ENCODE assay signal across 19 cellular contexts in the genomic region with DNA sequence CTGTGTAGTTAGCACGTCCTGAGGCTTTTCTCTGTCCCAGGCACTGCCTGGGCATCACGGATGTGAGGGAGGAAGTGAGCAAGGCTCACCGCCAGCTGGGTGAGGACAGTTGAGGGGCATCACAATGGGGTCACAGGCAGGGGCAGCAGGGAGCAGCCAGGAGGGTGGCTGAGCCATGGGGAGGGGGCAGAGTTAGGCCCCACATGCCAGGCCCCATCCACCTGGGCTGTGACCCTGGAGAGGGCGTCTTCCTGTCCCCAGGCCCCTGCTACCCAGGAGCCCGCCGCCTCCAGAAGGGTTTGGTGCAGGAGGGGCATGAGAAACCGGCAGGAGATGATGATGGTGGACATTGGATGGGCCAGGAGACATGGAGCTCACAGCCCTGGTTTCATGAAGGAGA. TPM values are rescaled to one million over a fixed set of nuclear protein-coding genes. Genes with fewer than 3 reads are reported as not detected.
DNase-seq lines count a peak whose midpoint lies in the region; ATAC-seq and TF ChIP-seq lines count a peak whose summit lies in the region.
"Had no signal": no experiment of that assay in that cellular context is flagged by ENCODE, and none has a peak within 500 bp of the region (broad histone marks: within the 10 kb centered on the region; RNA-seq: fewer than 3 reads in every experiment).

No MANE protein-coding gene starts in this region.

- WGBS in spleen, 5 donors = 55 to 83% (median 64%) methylated on average over 5 to 7 of the region's 7 CpGs
- 63 to 69% methylated on average over 7 of the region's 7 CpGs for WGBS in aorta, 2 donors

- intact Hi-C loops in left ventricle myocardium superior (cut with micrococcal nuclease) (no loop called here), Right ventricle myocardium superior (cut with DNase I) (no loop called here), spleen (cut with DNase I; ENCODE audit: low total_unique reads) (no loop called here), aorta (cut with DNase I) (loop anchor here in 1 of 2 donors (5.0 kb wide), 1 partner anchor 104 kb away; no protein-coding TSS in a partner anchor)

- peaks cover 22% of the 10 kb centered on the region for H3K4me1 Mint-ChIP-seq in glutamatergic neuron (ENCODE audit: low read depth, unreplicated experiment)
- H3K4me1 Mint-ChIP-seq: CD14-positive monocyte had no signal

- no peak for TF ChIP-seq CTCF in glutamatergic neuron (IDR thresholded peaks at IDR 0.05; ENCODE audit: partially characterized antibody, unreplicated experiment)
- no peak for TF ChIP-seq CTCF in spleen (IDR thresholded peaks at IDR 0.05 in 8 of 11, conservative IDR thresholded peaks at IDR 0.05 in 3 of 11)

- H3K4me1 ChIP-seq in spleen (no peaks in the 10 kb centered on the region), aorta (ENCODE audit: control insufficient read depth in 1 of 2, insufficient read depth in 2 of 2, low read length in 2 of 2) (no peaks in the 10 kb centered on the region)
- H3K4me1 ChIP-seq: Peyer's patch had no signal

- no peak for ATAC-seq in left ventricle myocardium superior
- no peak for ATAC-seq in Right ventricle myocardium superior (ENCODE audit: poor library complexity)
- ATAC-seq in aorta (ENCODE audit: low FRiP score) = no peak

- peaks cover 0 to 27% (median 2%) of the 10 kb centered on the region in 6 donors for H3K36me3 ChIP-seq in spleen
- no peaks in the 10 kb centered on the region for H3K36me3 ChIP-seq in aorta (ENCODE audit: control insufficient read depth in 1 of 2, insufficient read depth in 2 of 2, low read length in 1 of 2)
- H3K36me3 ChIP-seq: Peyer's patch had no signal

- peaks cover 5% of the 10 kb centered on the region for H3K27me3 Mint-ChIP-seq in glutamatergic neuron (ENCODE audit: unreplicated experiment)
- H3K27me3 Mint-ChIP-seq: IgD-negative memory B cell had no signal

- no peak overlapping the region for H3K27ac Mint-ChIP-seq in glutamatergic neuron (ENCODE audit: unreplicated experiment)
- H3K27ac Mint-ChIP-seq: CD14-positive monocyte, IgD-negative memory B cell had no signal

- H3K9me3 Mint-ChIP-seq in glutamatergic neuron (ENCODE audit: unreplicated experiment) = no peaks in the 10 kb centered on the region
- H3K9me3 Mint-ChIP-seq: CD14-positive monocyte, IgD-negative memory B cell had no signal

- peak; percentile 15 for DNase-seq in left ventricle myocardium superior
- DNase-seq in Right ventricle myocardium superior = no peak
- DNase-seq in glutamatergic neuron = peak; percentile 10
- DNase-seq in spleen = peak; percentile 41
- peak; percentile 24 to 45 for DNase-seq in aorta
- DNase-seq in stimulated activated CD4-positive, alpha-beta T cell treated with anti-CD3 and anti-CD28 coated beads, Interleukin-15, amount 100 ng/mL, for 24 hours = no peak
- DNase-seq in stimulated activated CD4-positive, alpha-beta T cell treated with anti-CD3 and anti-CD28 coated beads, Interleukin-4, amount 100 ng/mL, for 24 hours = no peak
- DNase-seq in OCI-M1 (lab: John Stamatoyannopoulos, UW) = no peak
- DNase-seq: GDM1, NCI-H1105, NCI-H2029 treated with DMSO at 0.1 percent for 48 hours, NCI-H2171, NCI-H524 treated with DMSO at 0.1 percent for 48 hours, NCI-H82, Peyer's patch had no signal

- no peak overlapping the region for H3K4me3 Mint-ChIP-seq in glutamatergic neuron (ENCODE audit: unreplicated experiment)
- H3K4me3 Mint-ChIP-seq: IgD-negative memory B cell had no signal

- no peaks in the 10 kb centered on the region for H3K36me3 Mint-ChIP-seq in glutamatergic neuron (ENCODE audit: unreplicated experiment)
- H3K36me3 Mint-ChIP-seq: CD14-positive monocyte had no signal

- peaks cover 0 to 8% (median 0%) of the 10 kb centered on the region in 7 donors for H3K27me3 ChIP-seq in spleen (replicated peaks in 1 of 7)
- no peaks in the 10 kb centered on the region for H3K27me3 ChIP-seq in aorta (ENCODE audit: control insufficient read depth in 1 of 2, insufficient read depth in 2 of 2, low read length in 1 of 2)
- H3K27me3 ChIP-seq: Peyer's patch had no signal

- H3K9me3 ChIP-seq in spleen (no peaks in the 10 kb centered on the region), aorta (ENCODE audit: control insufficient read depth, low read length) (no peaks in the 10 kb centered on the region)
- H3K9me3 ChIP-seq: Peyer's patch had no signal

- TF ChIP-seq POLR2A in spleen (IDR thresholded peaks at IDR 0.05) = no peak

- H3K4me3 ChIP-seq in spleen = no peak overlapping the region
- no peak overlapping the region for H3K4me3 ChIP-seq in aorta (ENCODE audit: low read length in 2 of 2)
- H3K4me3 ChIP-seq: Peyer's patch had no signal

- no peak overlapping the region for H3K27ac ChIP-seq in spleen
- no peak overlapping the region for H3K27ac ChIP-seq in aorta (ENCODE audit: low read depth in 1 of 2, low read length in 2 of 2)
- H3K27ac ChIP-seq: Peyer's patch had no signal

RNA-seq across cellular contexts. Expression of gene F7, which starts 56.8 kb away (rescaled TPM):
- total RNA-seq in left ventricle myocardium superior = not detected
- 0.08 TPM for total RNA-seq in Right ventricle myocardium superior
- not detected for total RNA-seq in glutamatergic neuron (ENCODE audit: unreplicated experiment)
- not detected for total RNA-seq in spleen
- under 1 TPM in 1 of 3 donors, not detected in 2; 0.03 TPM for polyA plus RNA-seq in spleen
- under 1 TPM in 1 of 2 donors, not detected in 1; 0.69 TPM for total RNA-seq in aorta
- under 1 TPM in 1 of 2 donors, not detected in 1; 0.08 TPM for polyA plus RNA-seq in aorta
- total RNA-seq: H4, Right ventricle myocardium inferior had no signal
- polyA plus RNA-seq: CD14-positive monocyte, IgD-negative memory B cell had no signal

Comparison
In these comparisons a context has a peak if more than half of its experiments do, and no peak if none do; other contexts are left out.
1. DNase-seq: peak in left ventricle myocardium superior (single experiment), glutamatergic neuron (single experiment), spleen (single experiment) and aorta (2 of 2); none in Right ventricle myocardium superior (single experiment), stimulated activated CD4-positive, alpha-beta T cell treated with anti-CD3 and anti-CD28 coated beads, Interleukin-15, amount 100 ng/mL, for 24 hours (single experiment), stimulated activated CD4-positive, alpha-beta T cell treated with anti-CD3 and anti-CD28 coated beads, Interleukin-4, amount 100 ng/mL, for 24 hours (single experiment) and OCI-M1 (single experiment).